7 cellular contexts compared by ENCODE assay signal in the genomic region with DNA sequence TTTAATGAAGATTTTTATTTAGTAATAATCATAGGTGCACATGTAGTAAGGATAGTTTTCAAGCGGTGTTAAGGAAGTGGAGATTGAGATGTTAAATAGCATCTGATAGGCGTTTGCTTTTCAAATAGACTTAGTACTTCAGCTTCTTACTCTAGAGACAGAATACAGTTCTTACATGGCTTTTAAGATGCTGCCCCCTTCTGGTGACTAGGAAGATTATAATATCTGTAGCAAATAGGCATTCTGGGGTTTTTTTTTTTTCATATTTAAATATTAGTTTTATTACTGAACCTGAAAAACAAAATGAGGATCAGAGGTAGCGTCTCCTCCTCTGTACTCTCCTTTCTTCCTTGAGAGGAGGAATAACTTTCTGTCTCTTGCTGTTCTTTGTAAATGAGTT.
DNase-seq lines count a peak whose midpoint lies in the region; ATAC-seq, FAIRE-seq and TF ChIP-seq lines count a peak whose summit lies in the region.

No MANE protein-coding gene starts in this region.

- peak; percentile 40 for TF ChIP-seq CTCF in foreskin fibroblast (IDR thresholded peaks at IDR 0.05; ENCODE audit: low read depth, low read length)

- peaks cover 13% of the 10 kb centered on the region for H3K27me3 Mint-ChIP-seq in T-helper 17 cell

- H3K27ac Mint-ChIP-seq in T-helper 17 cell: no peak overlapping the region

- H3K36me3 Mint-ChIP-seq in T-helper 17 cell (ENCODE audit: low read depth): no peaks in the 10 kb centered on the region

- H3K4me3 ChIP-seq in foreskin fibroblast (ENCODE audit: low read depth in 1 of 2, low read length in 2 of 2): no peak overlapping the region

- no peaks in the 10 kb centered on the region for H3K9me3 ChIP-seq in T-helper 17 cell (ENCODE audit: control insufficient read depth, low read length, poor library complexity, severe bottlenecking)

- H3K4me1 Mint-ChIP-seq in T-helper 17 cell: peaks cover 2% of the 10 kb centered on the region

- no peak for ATAC-seq in HG03196 (IDR thresholded peaks at IDR 0.05; ENCODE audit: unreplicated experiment)
- no peak for ATAC-seq in T-helper 17 cell

- FAIRE-seq in GM12891 (lab: Jason Lieb, UNC): no peak

- no peak overlapping the region for H3K4me3 Mint-ChIP-seq in T-helper 17 cell

- no peak for TF ChIP-seq POLR2A in GM12891 (IDR thresholded peaks at IDR 0.05; ENCODE audit: low read depth, low read length)

- DNase-seq in GM12891 (ENCODE audit: insufficient read length, low spot score): peak; percentile 25
- peak; percentile 71 for DNase-seq in NCI-H1694 (lab: John Stamatoyannopoulos, UW)
- DNase-seq in SKM-1 treated with dmso at 0.1 percent for 144 hours (lab: John Stamatoyannopoulos, UW; ENCODE audit: unreplicated experiment): peak; percentile 68
- DNase-seq in foreskin fibroblast: peak in 1 of 2 donors; percentile 87
- DNase-seq in pulmonary artery endothelial cell (ENCODE audit: low read depth, low spot score): peak; percentile 54
- DNase-seq in T-helper 17 cell: no peak

TF ChIP-seq in GM12891, 5 proteins besides CTCF, POLR2A, EP300 and RAD21:
- TF ChIP-seq POLR2AphosphoS5 (IDR thresholded peaks at IDR 0.05; ENCODE audit: low read depth, low read length) (no peak), PAX5 (IDR thresholded peaks at IDR 0.05; ENCODE audit: insufficient read depth, low read length, severe bottlenecking) (no peak), TAF1 (IDR thresholded peaks at IDR 0.05; ENCODE audit: low read depth, low read length) (no peak), SPI1 (IDR thresholded peaks at IDR 0.05; ENCODE audit: low read depth, low read length) (no peak), POU2F2 (IDR thresholded peaks at IDR 0.05; ENCODE audit: low read depth, low read length) (no peak)

Comparison
In these comparisons a context has a peak if more than half of its experiments do, and no peak if none do; other contexts are left out.
1. DNase-seq: peak in GM12891 (single experiment), NCI-H1694 (single experiment), SKM-1 treated with dmso at 0.1 percent for 144 hours (single experiment) and pulmonary artery endothelial cell (single experiment); none in T-helper 17 cell (0 of 3).